Comparison of ENCODE assay signal across 1 cellular context in the genomic region with DNA sequence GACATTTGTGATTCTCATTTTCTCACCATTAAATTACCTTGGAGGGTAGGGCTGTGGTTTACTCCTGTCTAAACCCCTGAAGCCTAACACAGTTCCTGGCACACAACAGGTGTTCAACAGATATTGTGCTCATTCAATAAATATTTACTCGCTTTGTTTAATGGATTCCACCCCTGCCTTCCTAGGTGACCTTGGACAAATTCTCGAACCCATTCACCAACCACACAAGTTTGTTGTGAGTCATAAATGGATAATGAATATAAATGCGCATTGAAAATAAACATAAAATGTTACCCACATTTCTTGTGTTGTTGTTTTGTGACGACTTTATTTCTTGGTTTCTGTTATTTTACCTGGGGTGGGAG.
TF ChIP-seq lines count a peak whose summit lies in the region.

No MANE protein-coding gene starts in this region.

TF ChIP-seq in K562, 482 proteins besides CTCF, POLR2A, EP300 and RAD21:
- TF ChIP-seq, protein P1, sequence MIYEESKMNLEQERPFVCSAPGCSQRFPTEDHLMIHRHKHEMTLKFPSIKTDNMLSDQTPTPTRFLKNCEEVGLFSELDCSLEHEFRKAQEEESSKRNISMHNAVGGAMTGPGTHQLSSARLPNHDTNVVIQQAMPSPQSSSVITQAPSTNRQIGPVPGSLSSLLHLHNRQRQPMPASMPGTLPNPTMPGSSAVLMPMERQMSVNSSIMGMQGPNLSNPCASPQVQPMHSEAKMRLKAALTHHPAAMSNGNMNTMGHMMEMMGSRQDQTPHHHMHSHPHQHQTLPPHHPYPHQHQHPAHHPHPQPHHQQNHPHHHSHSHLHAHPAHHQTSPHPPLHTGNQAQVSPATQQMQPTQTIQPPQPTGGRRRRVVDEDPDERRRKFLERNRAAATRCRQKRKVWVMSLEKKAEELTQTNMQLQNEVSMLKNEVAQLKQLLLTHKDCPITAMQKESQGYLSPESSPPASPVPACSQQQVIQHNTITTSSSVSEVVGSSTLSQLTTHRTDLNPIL (CRISPR knock-in tag; IDR thresholded peaks at IDR 0.05), result no peak
- peak; percentile 60; the same call in 1 of the 2 replicates for TF ChIP-seq GTF2E2 (tag; IDR thresholded peaks at IDR 0.05)
- TF ChIP-seq NFATC3 (IDR thresholded peaks at IDR 0.05), result 0 out of 2 replicates have a peak, but pooled peaks have one; percentile 66
- TF ChIP-seq SMAD2 (IDR thresholded peaks at IDR 0.05; ENCODE audit: low read depth, low read length), result no peak
- TF ChIP-seq FOXP1 (CRISPR knock-in tag; IDR thresholded peaks at IDR 0.05), result no peak
- peak; percentile 11 for TF ChIP-seq ASH1L (IDR thresholded peaks at IDR 0.05; ENCODE audit: borderline replicate concordance, low read depth, partially characterized antibody)
TF ChIP-seq in K562: peak in this region for 3.
